In genomic region chr20:10304474-10305046, GRCh38 we compare ENCODE assay signal across 25 cellular contexts.
"Had no signal": no experiment of that assay in that cellular context is flagged by ENCODE, and none has a peak within 500 bp of the region (broad histone marks: within the 10 kb centered on the region; RNA-seq: fewer than 3 reads in every experiment).

No MANE protein-coding gene starts in this region.

- ATAC-seq: activated CD8-positive, alpha-beta T cell treated with anti-CD3 and anti-CD28 coated beads for 36 hours; activated T-cell treated with anti-CD3 and anti-CD28 coated beads, Interleukin-2, amount 50 U/mL, for 72 hours; activated T-helper 17 cell treated with anti-CD3 and anti-CD28 coated beads, Interleukin-2, amount 50 U/mL, for 72 hours; Panc1 had no signal

- H3K9me3 ChIP-seq: ascending aorta had no signal

- H3K27ac ChIP-seq: cardiac muscle cell, SJCRH30, SK-N-MC had no signal

- H3K4me1 ChIP-seq: SJCRH30 had no signal

- H3K4me3 ChIP-seq: ascending aorta, cardiac muscle cell, SJCRH30, SK-N-MC had no signal

- H3K36me3 ChIP-seq: ascending aorta, cardiac muscle cell, SJCRH30 had no signal

- DNase-seq: activated CD4-positive, alpha-beta T cell treated with anti-CD3 and anti-CD28 coated beads, Interleukin-2, amount 10 ng/mL, durations not matched to agents 24 days and 14 days; activated CD4-positive, alpha-beta T cell treated with anti-CD3 and anti-CD28 coated beads, Interleukin-2, amount 50 U/mL, for 4 hours; activated CD8-positive, alpha-beta T cell treated with anti-CD3 and anti-CD28 coated beads for 36 hours; activated effector memory CD4-positive, alpha-beta T cell treated with anti-CD3 and anti-CD28 coated beads, Interleukin-2, amount 50 U/mL, for 16 hours; activated naive CD4-positive, alpha-beta T cell; activated naive CD4-positive, alpha-beta T cell treated with anti-CD3 and anti-CD28 coated beads, Interleukin-2, amount 50 U/mL, for 16 hours; activated naive CD8-positive, alpha-beta T cell treated with anti-CD3 and anti-CD28 coated beads for 36 hours; activated T-cell treated with anti-CD3 and anti-CD28 coated beads, Interleukin-2, amount 50 U/mL, for 1 hour; activated T-cell treated with anti-CD3 and anti-CD28 coated beads, Interleukin-2, amount 50 U/mL, for 72 hours; amygdala; NCI-H1092 treated with DMSO at 0.1 percent for 48 hours; NCI-H1417; NCI-H1930; NCI-H2081 treated with DMSO at 0.1 percent for 48 hours; NCI-H345; NCI-H524 treated with DMSO at 0.1 percent for 48 hours; NCI-H748 treated with DMSO at 0.1 percent for 48 hours; NK-92 treated with Interleukin-12 subunit alpha and Interleukin-12 subunit beta, amount 100 ng/mL, for 24 hours; SHP77; SJCRH30 had no signal

- H3K27me3 ChIP-seq: ascending aorta, cardiac muscle cell had no signal
